1 cellular context compared by ENCODE assay signal in the genomic region with DNA sequence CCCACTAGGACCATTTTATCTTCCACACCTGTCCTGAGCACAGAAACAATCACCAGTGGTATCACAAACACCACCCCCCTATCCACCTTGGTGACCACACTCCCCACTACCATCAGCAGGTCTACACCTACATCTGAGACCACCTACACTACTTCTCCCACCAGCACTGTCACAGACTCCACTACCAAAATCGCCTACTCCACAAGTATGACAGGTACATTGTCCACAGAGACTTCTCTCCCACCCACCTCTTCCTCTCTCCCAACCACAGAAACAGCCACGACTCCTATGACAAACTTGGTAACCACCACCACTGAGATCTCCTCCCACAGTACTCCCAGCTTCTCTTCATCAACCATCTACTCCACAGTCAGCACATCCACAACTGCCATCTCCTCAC.
TF ChIP-seq lines count a peak whose summit lies in the region.

No MANE protein-coding gene starts in this region.

TF ChIP-seq in H1, 55 proteins besides CTCF, POLR2A, EP300 and RAD21:
- no peak for TF ChIP-seq TBP (IDR thresholded peaks at IDR 0.05; ENCODE audit: low read depth, low read length)
- TF ChIP-seq, protein P1, sequence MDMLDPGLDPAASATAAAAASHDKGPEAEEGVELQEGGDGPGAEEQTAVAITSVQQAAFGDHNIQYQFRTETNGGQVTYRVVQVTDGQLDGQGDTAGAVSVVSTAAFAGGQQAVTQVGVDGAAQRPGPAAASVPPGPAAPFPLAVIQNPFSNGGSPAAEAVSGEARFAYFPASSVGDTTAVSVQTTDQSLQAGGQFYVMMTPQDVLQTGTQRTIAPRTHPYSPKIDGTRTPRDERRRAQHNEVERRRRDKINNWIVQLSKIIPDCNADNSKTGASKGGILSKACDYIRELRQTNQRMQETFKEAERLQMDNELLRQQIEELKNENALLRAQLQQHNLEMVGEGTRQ (IDR thresholded peaks at IDR 0.05; ENCODE audit: low read length) = no peak
- TF ChIP-seq BACH1 (IDR thresholded peaks at IDR 0.05; ENCODE audit: low read length) = no peak
- no peak for TF ChIP-seq TEAD4 (IDR thresholded peaks at IDR 0.05; ENCODE audit: low read depth, low read length)
- no peak for TF ChIP-seq CHD2 (IDR thresholded peaks at IDR 0.05; ENCODE audit: low read length)
- TF ChIP-seq HDAC2 (IDR thresholded peaks at IDR 0.05; ENCODE audit: borderline replicate concordance in 1 of 2, low read depth in 2 of 2, low read length in 2 of 2) = no peak
- TF ChIP-seq BRCA1 (IDR thresholded peaks at IDR 0.05; ENCODE audit: low read depth, low read length) = no peak
- no peak for TF ChIP-seq TCF12 (IDR thresholded peaks at IDR 0.05; ENCODE audit: low read depth, low read length)
- TF ChIP-seq, protein P2, sequence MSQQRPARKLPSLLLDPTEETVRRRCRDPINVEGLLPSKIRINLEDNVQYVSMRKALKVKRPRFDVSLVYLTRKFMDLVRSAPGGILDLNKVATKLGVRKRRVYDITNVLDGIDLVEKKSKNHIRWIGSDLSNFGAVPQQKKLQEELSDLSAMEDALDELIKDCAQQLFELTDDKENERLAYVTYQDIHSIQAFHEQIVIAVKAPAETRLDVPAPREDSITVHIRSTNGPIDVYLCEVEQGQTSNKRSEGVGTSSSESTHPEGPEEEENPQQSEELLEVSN (IDR thresholded peaks at IDR 0.05) = no peak
- no peak for TF ChIP-seq KDM5A (IDR thresholded peaks at IDR 0.05; ENCODE audit: low read length)
- no peak for TF ChIP-seq POU5F1 (IDR thresholded peaks at IDR 0.05; ENCODE audit: low read depth, low read length)
- no peak for TF ChIP-seq CHD1 (IDR thresholded peaks at IDR 0.05; ENCODE audit: low read depth, low read length)
- TF ChIP-seq RBBP5 (IDR thresholded peaks at IDR 0.05; ENCODE audit: borderline replicate concordance, low read depth, low read length) = no peak
- TF ChIP-seq PHF8 (conservative IDR thresholded peaks at IDR 0.05; ENCODE audit: low read depth, low read length) = no peak
- no peak for TF ChIP-seq SIN3A (conservative IDR thresholded peaks at IDR 0.05 in 1 of 2, IDR thresholded peaks at IDR 0.05 in 1 of 2; ENCODE audit: low read depth in 1 of 2, low read length in 2 of 2)
- no peak for TF ChIP-seq SUZ12 (IDR thresholded peaks at IDR 0.05; ENCODE audit: low read length)
TF ChIP-seq in H1: peak in this region for 0.
